In genomic region chr15:52780172-52780980, GRCh38 we compare ENCODE assay signal across 8 cellular contexts. TPM values are rescaled to one million over a fixed set of nuclear protein-coding genes. Genes with fewer than 3 reads are reported as not detected.
DNase-seq lines count a peak whose midpoint lies in the region; ATAC-seq and TF ChIP-seq lines count a peak whose summit lies in the region.

No MANE protein-coding gene starts in this region.

- peaks cover 7% of the 10 kb centered on the region for H3K4me1 Mint-ChIP-seq in Calu3 (ENCODE audit: low read depth, unreplicated experiment)
- H3K4me1 Mint-ChIP-seq in osteocyte (ENCODE audit: unreplicated experiment) = peaks cover 5% of the 10 kb centered on the region

- intact Hi-C loops in Calu3 (cut with micrococcal nuclease; ENCODE audit: unreplicated experiment) = loop anchor here (2.0 to 10.0 kb wide), 5 partner anchors 416 to 936 kb away; no protein-coding TSS in a partner anchor

- 5% methylated on average over 18 of the region's 18 CpGs for WGBS in upper lobe of left lung, 2 donors

- BruUV-seq in Calu3 (replicated peaks; lab: Mats Ljungman, UMichigan) = no TSS peak

- H3K36me3 Mint-ChIP-seq in Calu3 (ENCODE audit: insufficient read depth, unreplicated experiment) (peaks cover 1% of the 10 kb centered on the region), osteocyte (ENCODE audit: unreplicated experiment) (no peaks in the 10 kb centered on the region)

- TF ChIP-seq CTCF in Calu3 (IDR thresholded peaks at IDR 0.05; ENCODE audit: unreplicated experiment) (peak; percentile 69), GM20000 (IDR thresholded peaks at IDR 0.05; ENCODE audit: extremely low read depth, missing control alignments) (peak; percentile 94), fibroblast of pulmonary artery (IDR thresholded peaks at IDR 0.05; ENCODE audit: low read length, missing control alignments) (peak; percentile 93), osteocyte (IDR thresholded peaks at IDR 0.05) (peak; percentile 94), upper lobe of left lung (IDR thresholded peaks at IDR 0.05) (peak; percentile 52 to 73 (median 57))

- H3K27me3 Mint-ChIP-seq in Calu3 (ENCODE audit: unreplicated experiment) (peaks cover 38% of the 10 kb centered on the region), osteocyte (ENCODE audit: unreplicated experiment) (peaks cover 78% of the 10 kb centered on the region)

- H3K9me3 Mint-ChIP-seq in Calu3 (ENCODE audit: low read depth, unreplicated experiment) (no peaks in the 10 kb centered on the region), osteocyte (ENCODE audit: unreplicated experiment) (no peaks in the 10 kb centered on the region)

- H3K27ac Mint-ChIP-seq in Calu3 (ENCODE audit: unreplicated experiment) (no peak overlapping the region), osteocyte (ENCODE audit: unreplicated experiment) (no peak overlapping the region)

- H3K27ac ChIP-seq in upper lobe of left lung = no peak overlapping the region

- CTCF ChIA-PET in Calu3 (lab: Charles Lee) = interaction anchor here (0.6 to 1.1 kb wide), 3 partner anchors 15 to 732 kb away, joined by 3 to 7 read pairs (median 4); no protein-coding TSS in a partner anchor

- TF ChIP-seq EP300 in upper lobe of left lung (IDR thresholded peaks at IDR 0.05) = no peak

- DNase-seq in Calu3 (peak; percentile 71), GM20000 (ENCODE audit: low spot score) (peak; percentile 73), HS-27A (ENCODE audit: low read depth) (peak; percentile 36), RPMI7951 (ENCODE audit: low read depth) (peak; percentile 56), fibroblast of pulmonary artery (ENCODE audit: low read depth) (peak; percentile 66), osteocyte (ENCODE audit: extremely low spot score, unreplicated experiment) (peak; percentile 82), upper lobe of left lung (no peak)
- DNase-seq in activated T-helper 1 cell treated with anti-CD3 and anti-CD28 coated beads, Interleukin-2, amount 50 U/mL, for 16 hours (ENCODE audit: low read depth in 1 of 2, low spot score in 1 of 2) = peak; percentile 31 to 47

- H3K9me3 ChIP-seq in upper lobe of left lung = no peaks in the 10 kb centered on the region

- no peak for TF ChIP-seq POLR2A in upper lobe of left lung (IDR thresholded peaks at IDR 0.05)

- H3K36me3 ChIP-seq in upper lobe of left lung = no peaks in the 10 kb centered on the region

- H3K4me1 ChIP-seq in upper lobe of left lung = peaks cover 13 to 29% (median 19%) of the 10 kb centered on the region in 4 donors

- H3K27me3 ChIP-seq in upper lobe of left lung = peaks cover 1 to 39% (median 21%) of the 10 kb centered on the region in 4 donors

- no peak overlapping the region for H3K4me3 ChIP-seq in fibroblast of pulmonary artery (replicated peaks; ENCODE audit: low read depth, low read length)
- peak overlapping the region in 2 of 4 donors; percentile 13 to 34 for H3K4me3 ChIP-seq in upper lobe of left lung

- H3K4me3 Mint-ChIP-seq in Calu3 (ENCODE audit: low read depth, unreplicated experiment) (peak overlapping the region; percentile 57), osteocyte (ENCODE audit: unreplicated experiment) (peak overlapping the region; percentile 24)

- ATAC-seq in upper lobe of left lung (ENCODE audit: low FRiP score in 2 of 2) = peak in 1 of 2 donors; percentile 79

RNA-seq across cellular contexts. Expression of gene ONECUT1, which starts 9.8 kb away (rescaled TPM):
- total RNA-seq in Calu3 (2022) (0.91 and 1.1 TPM in 2 replicates), osteocyte (not detected in 2 replicates), upper lobe of left lung (under 1 TPM in 1 of 6 donors, not detected in 5; 0.17 TPM)
- total RNA-seq in RPMI7951 (2014; rRNA removed; shearing (Covaris generic)) = not detected in 2 replicates

Comparison
In these comparisons a context has a peak if more than half of its experiments do, and no peak if none do; other contexts are left out.
1. DNase-seq: peak in Calu3 (single experiment), GM20000 (single experiment), HS-27A (single experiment), RPMI7951 (single experiment), activated T-helper 1 cell treated with anti-CD3 and anti-CD28 coated beads, Interleukin-2, amount 50 U/mL, for 16 hours (2 of 2), fibroblast of pulmonary artery (single experiment) and osteocyte (single experiment); none in upper lobe of left lung (0 of 2).
2. Peak in every context shown above with its lines, with median percentiles within 50 percentile points of each other: CTCF ChIP-seq.